In the genomic region with DNA sequence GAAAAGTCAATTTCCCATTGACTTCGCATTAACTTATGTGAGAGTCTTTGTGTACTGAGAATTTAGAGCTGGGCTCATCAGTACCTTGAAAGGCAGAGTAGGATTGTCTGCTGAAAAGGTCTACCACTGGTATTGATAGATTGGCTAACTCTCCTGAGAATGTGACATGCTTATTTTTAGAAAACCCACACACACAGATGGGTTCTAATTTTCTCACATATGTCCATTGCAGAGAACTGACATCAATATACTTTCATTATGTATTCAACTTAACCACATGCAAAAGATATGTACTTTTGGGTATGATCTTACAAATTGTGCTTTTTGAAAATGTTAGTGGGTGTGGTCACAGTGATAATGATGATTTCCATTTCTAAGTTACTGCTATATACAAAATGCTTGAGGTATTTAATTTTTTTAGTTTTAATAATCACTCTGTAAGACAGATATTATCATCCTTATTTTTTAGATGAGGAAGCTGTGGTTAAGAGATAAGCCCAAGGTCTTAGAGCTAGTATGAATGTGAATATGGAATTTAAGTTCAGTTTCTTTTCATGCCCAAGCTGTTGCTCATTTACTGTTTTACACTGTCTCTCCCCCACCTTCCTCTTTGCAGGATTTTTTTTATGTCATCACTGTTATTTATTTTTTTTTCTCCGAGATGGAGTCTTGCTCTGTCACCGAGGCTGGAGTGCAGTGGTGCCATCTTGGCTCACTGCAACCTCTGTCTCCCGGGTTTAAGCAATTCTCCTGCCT, we compare ENCODE assay signal across 9 cellular contexts. TPM values are rescaled to one million over a fixed set of nuclear protein-coding genes. Genes with fewer than 3 reads are reported as not detected.
DNase-seq lines count a peak whose midpoint lies in the region; ATAC-seq, FAIRE-seq and TF ChIP-seq lines count a peak whose summit lies in the region.
"Had no signal": no experiment of that assay in that cellular context is flagged by ENCODE, and none has a peak within 500 bp of the region (broad histone marks: within the 10 kb centered on the region; RNA-seq: fewer than 3 reads in every experiment).

No MANE protein-coding gene starts in this region.

- no peak overlapping the region for H3K4me3 ChIP-seq in astrocyte (ENCODE audit: insufficient read depth, low read depth, low read length)
- no peak overlapping the region for H3K4me3 ChIP-seq in vagina
- no peak overlapping the region for H3K4me3 ChIP-seq in adrenal gland

- H3K4me3 Mint-ChIP-seq in astrocyte (ENCODE audit: unreplicated experiment) = no peak overlapping the region

- ATAC-seq in GM21515 (IDR thresholded peaks at IDR 0.05; ENCODE audit: unreplicated experiment) (peak; percentile 84), HG03378 (IDR thresholded peaks at IDR 0.05; ENCODE audit: unreplicated experiment) (peak; percentile 86)

- intact Hi-C loops in vagina (cut with DNase I) = no loop called here
- intact Hi-C loops in adrenal gland (cut with DNase I) = no loop called here

- H3K36me3 ChIP-seq in astrocyte (ENCODE audit: insufficient read depth, low read length) = no peaks in the 10 kb centered on the region
- H3K36me3 ChIP-seq in vagina = no peaks in the 10 kb centered on the region
- H3K36me3 ChIP-seq in adrenal gland (replicated peaks in 1 of 2) = no peaks in the 10 kb centered on the region

- no peaks in the 10 kb centered on the region for H3K9me3 ChIP-seq in astrocyte (ENCODE audit: insufficient read depth, low read depth, low read length)
- H3K9me3 ChIP-seq in vagina = no peaks in the 10 kb centered on the region
- no peaks in the 10 kb centered on the region for H3K9me3 ChIP-seq in adrenal gland (replicated peaks in 1 of 3)

- TF ChIP-seq POLR2A in vagina (IDR thresholded peaks at IDR 0.05) (no peak), adrenal gland (IDR thresholded peaks at IDR 0.05) (no peak)

- DNase-seq in GM18507 (ENCODE audit: extremely low spot score, insufficient read length, low read depth) = peak; percentile 26
- peak; percentile 33 for DNase-seq in astrocyte (ENCODE audit: low read depth)
- DNase-seq in hippocampal formation (lab: John Stamatoyannopoulos, UW) = no peak
- no peak for DNase-seq in vagina (ENCODE audit: extremely low spot score in 2 of 2)
- no peak for DNase-seq in activated naive CD4-positive, alpha-beta T cell treated with Interleukin-2 at 50 U/mL for 16 hours
- no peak for DNase-seq in adrenal gland
- DNase-seq: NCI-H2171 treated with DMSO at 0.1 percent for 48 hours had no signal

- peaks cover 5% of the 10 kb centered on the region for H3K36me3 Mint-ChIP-seq in astrocyte (ENCODE audit: low read depth, unreplicated experiment)

- H3K4me2 ChIP-seq in astrocyte (ENCODE audit: low read length) = no peak overlapping the region

- H3K4me1 ChIP-seq in astrocyte (ENCODE audit: insufficient read depth, low read length) (no peaks in the 10 kb centered on the region), vagina (no peaks in the 10 kb centered on the region), adrenal gland (replicated peaks in 1 of 2) (peaks cover 5 to 10% of the 10 kb centered on the region in 2 donors)

- H3K27me3 ChIP-seq in astrocyte (ENCODE audit: insufficient read depth, low read length) = no peaks in the 10 kb centered on the region
- no peaks in the 10 kb centered on the region for H3K27me3 ChIP-seq in vagina
- H3K27me3 ChIP-seq in adrenal gland = no peaks in the 10 kb centered on the region

- TF ChIP-seq CTCF in astrocyte (IDR thresholded peaks at IDR 0.05; ENCODE audit: insufficient read depth, low read depth, low read length) (no peak), vagina (IDR thresholded peaks at IDR 0.05) (no peak), adrenal gland (IDR thresholded peaks at IDR 0.05) (no peak)

- H3K27ac Mint-ChIP-seq in astrocyte (ENCODE audit: unreplicated experiment) = no peak overlapping the region

- 78 to 88% (median 84%) methylated on average over 4 of the region's 4 CpGs for WGBS in adrenal gland, 4 donors

- H4K20me1 ChIP-seq in astrocyte (ENCODE audit: insufficient read depth, low read length) = peaks cover 3% of the 10 kb centered on the region

- peak; percentile 95 for FAIRE-seq in GM18507 (lab: Jason Lieb, UNC)
- no peak for FAIRE-seq in astrocyte (lab: Jason Lieb, UNC)

- H3K9me3 Mint-ChIP-seq in astrocyte (ENCODE audit: unreplicated experiment) = no peaks in the 10 kb centered on the region

- no peaks in the 10 kb centered on the region for H3K79me2 ChIP-seq in astrocyte (ENCODE audit: insufficient read depth, low read length)

- peaks cover 6% of the 10 kb centered on the region for H3K4me1 Mint-ChIP-seq in astrocyte (ENCODE audit: low read depth, unreplicated experiment)

- H3K9ac ChIP-seq in astrocyte (ENCODE audit: low read length) = no peak overlapping the region

- no peak overlapping the region for H2AFZ ChIP-seq in astrocyte (ENCODE audit: low read depth, low read length)

- H3K27ac ChIP-seq in astrocyte (ENCODE audit: low read depth, low read length) (no peak overlapping the region), vagina (no peak overlapping the region), adrenal gland (no peak overlapping the region)

- no peaks in the 10 kb centered on the region for H3K27me3 Mint-ChIP-seq in astrocyte (ENCODE audit: low read depth, unreplicated experiment)

RNA-seq across cellular contexts. Expression of a gene that starts 22.3 kb away (rescaled TPM):
- total RNA-seq in astrocyte (11.6 and 14.3 TPM in 2 replicates), vagina (13.5 TPM), adrenal gland (10 to 100 TPM; 12.5 to 33.8 (median 19.3) TPM)
- polyA plus RNA-seq in adrenal gland = 10 to 100 TPM; 10.3 to 32.0 (median 13.0) TPM

RNA-seq across cellular contexts. Expression of a gene that starts 43.8 kb away (rescaled TPM):
- total RNA-seq in astrocyte = 4.3 and 4.7 TPM in 2 replicates
- 11.3 TPM for total RNA-seq in vagina
- 1 to 10 TPM; 1.2 to 8.3 (median 5.4) TPM for total RNA-seq in adrenal gland
- 1 to 10 TPM; 2.5 to 4.4 (median 4.0) TPM for polyA plus RNA-seq in adrenal gland

Comparison
In these comparisons a context has a peak if more than half of its experiments do, and no peak if none do; other contexts are left out.
1. DNase-seq: peak in GM18507 (single experiment) and astrocyte (single experiment); none in hippocampal formation (0 of 2), vagina (0 of 2), activated naive CD4-positive, alpha-beta T cell treated with Interleukin-2 at 50 U/mL for 16 hours (single experiment) and adrenal gland (0 of 7).